1 cellular context compared by ENCODE assay signal in genomic region chr19:1107655-1108261, GRCh38.
A peak's percentile ranks its signal among the peaks of the same experiment; 100 is the strongest.
TF ChIP-seq lines count a peak whose summit lies in the region.

No MANE protein-coding gene starts in this region.

TF ChIP-seq in K562, 482 proteins besides CTCF, POLR2A, EP300 and RAD21 (continues in another document):
- TF ChIP-seq RUNX1 (IDR thresholded peaks at IDR 0.05; ENCODE audit: low read depth) = no peak
- TF ChIP-seq HCFC1 (IDR thresholded peaks at IDR 0.05; ENCODE audit: low read depth, low read length) = no peak
- no peak for TF ChIP-seq PHF21A (IDR thresholded peaks at IDR 0.05; ENCODE audit: borderline replicate concordance, low read depth)
- TF ChIP-seq ZBTB49 (CRISPR knock-in tag; IDR thresholded peaks at IDR 0.05; ENCODE audit: borderline replicate concordance) = no peak
- no peak for TF ChIP-seq ZC3H4 (CRISPR knock-in tag; IDR thresholded peaks at IDR 0.05; ENCODE audit: borderline replicate concordance)
- TF ChIP-seq CREBBP (IDR thresholded peaks at IDR 0.05; ENCODE audit: low read depth, low read length) = no peak
- TF ChIP-seq, protein P1, sequence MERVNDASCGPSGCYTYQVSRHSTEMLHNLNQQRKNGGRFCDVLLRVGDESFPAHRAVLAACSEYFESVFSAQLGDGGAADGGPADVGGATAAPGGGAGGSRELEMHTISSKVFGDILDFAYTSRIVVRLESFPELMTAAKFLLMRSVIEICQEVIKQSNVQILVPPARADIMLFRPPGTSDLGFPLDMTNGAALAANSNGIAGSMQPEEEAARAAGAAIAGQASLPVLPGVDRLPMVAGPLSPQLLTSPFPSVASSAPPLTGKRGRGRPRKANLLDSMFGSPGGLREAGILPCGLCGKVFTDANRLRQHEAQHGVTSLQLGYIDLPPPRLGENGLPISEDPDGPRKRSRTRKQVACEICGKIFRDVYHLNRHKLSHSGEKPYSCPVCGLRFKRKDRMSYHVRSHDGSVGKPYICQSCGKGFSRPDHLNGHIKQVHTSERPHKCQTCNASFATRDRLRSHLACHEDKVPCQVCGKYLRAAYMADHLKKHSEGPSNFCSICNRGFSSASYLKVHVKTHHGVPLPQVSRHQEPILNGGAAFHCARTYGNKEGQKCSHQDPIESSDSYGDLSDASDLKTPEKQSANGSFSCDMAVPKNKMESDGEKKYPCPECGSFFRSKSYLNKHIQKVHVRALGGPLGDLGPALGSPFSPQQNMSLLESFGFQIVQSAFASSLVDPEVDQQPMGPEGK (CRISPR knock-in tag; IDR thresholded peaks at IDR 0.05; ENCODE audit: borderline replicate concordance) = no peak
- no peak for TF ChIP-seq ZBTB9 (CRISPR knock-in tag; IDR thresholded peaks at IDR 0.05)
- no peak for TF ChIP-seq MYBL2 (IDR thresholded peaks at IDR 0.05; ENCODE audit: low read depth)
- no peak for TF ChIP-seq MYBL2 (CRISPR knock-in tag; IDR thresholded peaks at IDR 0.05; ENCODE audit: borderline replicate concordance)
- TF ChIP-seq, protein P2, sequence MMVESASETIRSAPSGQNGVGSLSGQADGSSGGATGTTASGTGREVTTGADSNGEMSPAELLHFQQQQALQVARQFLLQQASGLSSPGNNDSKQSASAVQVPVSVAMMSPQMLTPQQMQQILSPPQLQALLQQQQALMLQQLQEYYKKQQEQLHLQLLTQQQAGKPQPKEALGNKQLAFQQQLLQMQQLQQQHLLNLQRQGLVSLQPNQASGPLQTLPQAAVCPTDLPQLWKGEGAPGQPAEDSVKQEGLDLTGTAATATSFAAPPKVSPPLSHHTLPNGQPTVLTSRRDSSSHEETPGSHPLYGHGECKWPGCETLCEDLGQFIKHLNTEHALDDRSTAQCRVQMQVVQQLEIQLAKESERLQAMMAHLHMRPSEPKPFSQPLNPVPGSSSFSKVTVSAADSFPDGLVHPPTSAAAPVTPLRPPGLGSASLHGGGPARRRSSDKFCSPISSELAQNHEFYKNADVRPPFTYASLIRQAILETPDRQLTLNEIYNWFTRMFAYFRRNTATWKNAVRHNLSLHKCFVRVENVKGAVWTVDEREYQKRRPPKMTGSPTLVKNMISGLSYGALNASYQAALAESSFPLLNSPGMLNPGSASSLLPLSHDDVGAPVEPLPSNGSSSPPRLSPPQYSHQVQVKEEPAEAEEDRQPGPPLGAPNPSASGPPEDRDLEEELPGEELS (CRISPR knock-in tag; IDR thresholded peaks at IDR 0.05; ENCODE audit: borderline replicate concordance) = no peak
- TF ChIP-seq DIDO1 (tag; IDR thresholded peaks at IDR 0.05; ENCODE audit: low read depth) = no peak
- no peak for TF ChIP-seq TBL1XR1 (IDR thresholded peaks at IDR 0.05; ENCODE audit: low read length in 2 of 2)
- no peak for TF ChIP-seq CCAR2 (IDR thresholded peaks at IDR 0.05; ENCODE audit: low read depth, low read length)
- TF ChIP-seq PML (IDR thresholded peaks at IDR 0.05; ENCODE audit: low read length) = no peak
- no peak for TF ChIP-seq ZNF316 (IDR thresholded peaks at IDR 0.05)
- peak; percentile 50; the same call in 1 of the 2 replicates for TF ChIP-seq RBFOX2 (IDR thresholded peaks at IDR 0.05; ENCODE audit: low read depth, low read length)
- TF ChIP-seq, protein P3, sequence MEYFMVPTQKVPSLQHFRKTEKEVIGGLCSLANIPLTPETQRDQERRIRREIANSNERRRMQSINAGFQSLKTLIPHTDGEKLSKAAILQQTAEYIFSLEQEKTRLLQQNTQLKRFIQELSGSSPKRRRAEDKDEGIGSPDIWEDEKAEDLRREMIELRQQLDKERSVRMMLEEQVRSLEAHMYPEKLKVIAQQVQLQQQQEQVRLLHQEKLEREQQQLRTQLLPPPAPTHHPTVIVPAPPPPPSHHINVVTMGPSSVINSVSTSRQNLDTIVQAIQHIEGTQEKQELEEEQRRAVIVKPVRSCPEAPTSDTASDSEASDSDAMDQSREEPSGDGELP (CRISPR knock-in tag; IDR thresholded peaks at IDR 0.05; ENCODE audit: borderline replicate concordance) = no peak
- TF ChIP-seq HOXB6 (CRISPR knock-in tag; IDR thresholded peaks at IDR 0.05; ENCODE audit: borderline replicate concordance) = no peak
- TF ChIP-seq FUS (optimal IDR thresholded peaks at IDR 0.05; ENCODE audit: low read depth, low read length) = no peak
- TF ChIP-seq SMAD4 (CRISPR knock-in tag; conservative IDR thresholded peaks at IDR 0.05) = no peak
- TF ChIP-seq MCM5 (IDR thresholded peaks at IDR 0.05; ENCODE audit: low read depth) = no peak
- TF ChIP-seq ZNF398 (CRISPR knock-in tag; IDR thresholded peaks at IDR 0.05) = no peak
- TF ChIP-seq, protein P4, sequence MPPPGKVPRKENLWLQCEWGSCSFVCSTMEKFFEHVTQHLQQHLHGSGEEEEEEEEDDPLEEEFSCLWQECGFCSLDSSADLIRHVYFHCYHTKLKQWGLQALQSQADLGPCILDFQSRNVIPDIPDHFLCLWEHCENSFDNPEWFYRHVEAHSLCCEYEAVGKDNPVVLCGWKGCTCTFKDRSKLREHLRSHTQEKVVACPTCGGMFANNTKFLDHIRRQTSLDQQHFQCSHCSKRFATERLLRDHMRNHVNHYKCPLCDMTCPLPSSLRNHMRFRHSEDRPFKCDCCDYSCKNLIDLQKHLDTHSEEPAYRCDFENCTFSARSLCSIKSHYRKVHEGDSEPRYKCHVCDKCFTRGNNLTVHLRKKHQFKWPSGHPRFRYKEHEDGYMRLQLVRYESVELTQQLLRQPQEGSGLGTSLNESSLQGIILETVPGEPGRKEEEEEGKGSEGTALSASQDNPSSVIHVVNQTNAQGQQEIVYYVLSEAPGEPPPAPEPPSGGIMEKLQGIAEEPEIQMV (tag; conservative IDR thresholded peaks at IDR 0.05; ENCODE audit: low read depth) = no peak
- no peak for TF ChIP-seq SNRNP70 (optimal IDR thresholded peaks at IDR 0.05; ENCODE audit: low read depth, low read length)
- no peak for TF ChIP-seq ETV6 (IDR thresholded peaks at IDR 0.05; ENCODE audit: borderline replicate concordance in 1 of 2, low read depth in 2 of 2, low read length in 1 of 2)
- TF ChIP-seq ETV6 (CRISPR knock-in tag; IDR thresholded peaks at IDR 0.05; ENCODE audit: borderline replicate concordance) = no peak
- TF ChIP-seq PCBP2 (IDR thresholded peaks at IDR 0.05; ENCODE audit: low read depth, low read length, poor library complexity, severe bottlenecking) = no peak
- TF ChIP-seq, protein P5, sequence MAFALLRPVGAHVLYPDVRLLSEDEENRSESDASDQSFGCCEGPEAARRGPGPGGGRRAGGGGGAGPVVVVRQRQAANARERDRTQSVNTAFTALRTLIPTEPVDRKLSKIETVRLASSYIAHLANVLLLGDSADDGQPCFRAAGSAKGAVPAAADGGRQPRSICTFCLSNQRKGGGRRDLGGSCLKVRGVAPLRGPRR (CRISPR knock-in tag; IDR thresholded peaks at IDR 0.05) = no peak
- TF ChIP-seq, protein P6, sequence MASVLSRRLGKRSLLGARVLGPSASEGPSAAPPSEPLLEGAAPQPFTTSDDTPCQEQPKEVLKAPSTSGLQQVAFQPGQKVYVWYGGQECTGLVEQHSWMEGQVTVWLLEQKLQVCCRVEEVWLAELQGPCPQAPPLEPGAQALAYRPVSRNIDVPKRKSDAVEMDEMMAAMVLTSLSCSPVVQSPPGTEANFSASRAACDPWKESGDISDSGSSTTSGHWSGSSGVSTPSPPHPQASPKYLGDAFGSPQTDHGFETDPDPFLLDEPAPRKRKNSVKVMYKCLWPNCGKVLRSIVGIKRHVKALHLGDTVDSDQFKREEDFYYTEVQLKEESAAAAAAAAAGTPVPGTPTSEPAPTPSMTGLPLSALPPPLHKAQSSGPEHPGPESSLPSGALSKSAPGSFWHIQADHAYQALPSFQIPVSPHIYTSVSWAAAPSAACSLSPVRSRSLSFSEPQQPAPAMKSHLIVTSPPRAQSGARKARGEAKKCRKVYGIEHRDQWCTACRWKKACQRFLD (CRISPR knock-in tag; IDR thresholded peaks at IDR 0.05) = no peak
- no peak for TF ChIP-seq XRCC3 (IDR thresholded peaks at IDR 0.05)
- no peak for TF ChIP-seq RBM14 (IDR thresholded peaks at IDR 0.05; ENCODE audit: borderline replicate concordance, insufficient read depth, low read depth, low read length)
- TF ChIP-seq, protein P7, sequence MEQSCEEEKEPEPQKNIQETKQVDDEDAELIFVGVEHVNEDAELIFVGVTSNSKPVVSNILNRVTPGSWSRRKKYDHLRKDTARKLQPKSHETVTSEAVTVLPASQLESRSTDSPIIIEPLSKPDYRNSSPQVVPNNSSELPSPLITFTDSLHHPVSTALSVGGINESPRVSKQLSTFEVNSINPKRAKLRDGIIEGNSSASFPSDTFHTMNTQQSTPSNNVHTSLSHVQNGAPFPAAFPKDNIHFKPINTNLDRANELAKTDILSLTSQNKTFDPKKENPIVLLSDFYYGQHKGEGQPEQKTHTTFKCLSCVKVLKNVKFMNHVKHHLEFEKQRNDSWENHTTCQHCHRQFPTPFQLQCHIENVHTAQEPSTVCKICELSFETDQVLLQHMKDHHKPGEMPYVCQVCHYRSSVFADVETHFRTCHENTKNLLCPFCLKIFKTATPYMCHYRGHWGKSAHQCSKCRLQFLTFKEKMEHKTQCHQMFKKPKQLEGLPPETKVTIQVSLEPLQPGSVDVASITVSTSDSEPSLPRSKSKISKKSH (CRISPR knock-in tag; IDR thresholded peaks at IDR 0.05) = no peak
- no peak for TF ChIP-seq KAT8 (IDR thresholded peaks at IDR 0.05; ENCODE audit: low read depth)
- peak; percentile 74 for TF ChIP-seq POLR2G (IDR thresholded peaks at IDR 0.05; ENCODE audit: low read depth, low read length)
- TF ChIP-seq POLR2AphosphoS5 (IDR thresholded peaks at IDR 0.05; ENCODE audit: control insufficient read depth, insufficient read depth, low read depth, low read length) = 0 out of 2 replicates have a peak, but pooled peaks have one; percentile 60
- TF ChIP-seq HMGN3 (IDR thresholded peaks at IDR 0.05; ENCODE audit: borderline replicate concordance, extremely low read depth, insufficient read length, low read depth, low read length) = peak; percentile 25
- no peak for TF ChIP-seq RFX7 (CRISPR knock-in tag; IDR thresholded peaks at IDR 0.05)
- TF ChIP-seq MXI1 (IDR thresholded peaks at IDR 0.05; ENCODE audit: low read depth, low read length) = no peak
- no peak for TF ChIP-seq ATF4 (CRISPR knock-in tag; IDR thresholded peaks at IDR 0.05)
- TF ChIP-seq POLR2B (IDR thresholded peaks at IDR 0.05; ENCODE audit: low read depth, partially characterized antibody) = peak; percentile 47
- no peak for TF ChIP-seq MTF1 (CRISPR knock-in tag; IDR thresholded peaks at IDR 0.05; ENCODE audit: borderline replicate concordance)
- TF ChIP-seq, protein P8, sequence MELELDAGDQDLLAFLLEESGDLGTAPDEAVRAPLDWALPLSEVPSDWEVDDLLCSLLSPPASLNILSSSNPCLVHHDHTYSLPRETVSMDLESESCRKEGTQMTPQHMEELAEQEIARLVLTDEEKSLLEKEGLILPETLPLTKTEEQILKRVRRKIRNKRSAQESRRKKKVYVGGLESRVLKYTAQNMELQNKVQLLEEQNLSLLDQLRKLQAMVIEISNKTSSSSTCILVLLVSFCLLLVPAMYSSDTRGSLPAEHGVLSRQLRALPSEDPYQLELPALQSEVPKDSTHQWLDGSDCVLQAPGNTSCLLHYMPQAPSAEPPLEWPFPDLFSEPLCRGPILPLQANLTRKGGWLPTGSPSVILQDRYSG (tag; conservative IDR thresholded peaks at IDR 0.05; ENCODE audit: low read depth) = no peak
- TF ChIP-seq FIP1L1 (IDR thresholded peaks at IDR 0.05; ENCODE audit: low read depth, low read length, poor library complexity, severe bottlenecking) = peak; percentile 35
- TF ChIP-seq RCOR1 (IDR thresholded peaks at IDR 0.05; ENCODE audit: borderline replicate concordance in 1 of 2, low read depth in 2 of 2, low read length in 2 of 2) = no peak
- TF ChIP-seq CCNT2 (IDR thresholded peaks at IDR 0.05; ENCODE audit: borderline replicate concordance, extremely low read depth, insufficient read length, low read depth, low read length) = peak; percentile 16
